ENCODE assay signal across 11 cellular contexts in the genomic region with DNA sequence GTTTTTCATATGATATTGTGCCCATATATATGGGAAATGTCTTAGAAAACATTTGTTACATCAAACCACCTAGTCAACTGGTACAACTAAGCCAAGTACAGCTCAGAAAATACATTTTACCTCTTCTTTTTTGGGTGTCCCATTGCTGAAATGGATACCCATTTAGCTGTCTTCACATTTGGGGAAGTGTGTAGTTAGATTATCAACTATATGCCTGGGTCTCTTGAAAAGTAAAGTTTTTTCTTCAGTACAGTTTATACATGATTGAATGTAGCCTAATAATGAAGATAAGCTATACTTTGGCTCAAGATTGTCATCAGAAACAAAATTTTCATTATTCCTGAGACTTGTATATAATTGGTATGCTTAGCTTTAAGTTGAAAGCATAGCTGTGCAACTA. TPM values are rescaled to one million over a fixed set of nuclear protein-coding genes. Genes with fewer than 3 reads are reported as not detected.
DNase-seq lines count a peak whose midpoint lies in the region; ATAC-seq, FAIRE-seq and TF ChIP-seq lines count a peak whose summit lies in the region.
"Had no signal": no experiment of that assay in that cellular context is flagged by ENCODE, and none has a peak within 500 bp of the region (broad histone marks: within the 10 kb centered on the region; RNA-seq: fewer than 3 reads in every experiment).

No MANE protein-coding gene starts in this region.

- DNase-seq in GM12892 (ENCODE audit: insufficient read length) (no peak), T-cell (no peak), epidermal melanocyte (ENCODE audit: insufficient read length, low spot score) (no peak), Kasumi-1 (lab: John Stamatoyannopoulos, UW) (no peak), NK-92 (lab: John Stamatoyannopoulos, UW; ENCODE audit: unreplicated experiment) (no peak)
- DNase-seq: adrenal gland, COR-L47 had no signal

- H3K9me3 Mint-ChIP-seq in T-cell: no peaks in the 10 kb centered on the region
- H3K9me3 Mint-ChIP-seq in stimulated activated memory B cell treated with anti-CD40 and anti-IgM and Interleukin-4, amounts not matched to agents 10 μg/mL and 1 μg/mL and 100 μg/mL, for 72 hours: no peaks in the 10 kb centered on the region

- no peaks in the 10 kb centered on the region for H3K36me3 Mint-ChIP-seq in T-cell
- H3K36me3 Mint-ChIP-seq in stimulated activated memory B cell treated with anti-CD40 and anti-IgM and Interleukin-4, amounts not matched to agents 10 μg/mL and 1 μg/mL and 100 μg/mL, for 72 hours: no peaks in the 10 kb centered on the region

- peak overlapping the region; percentile 83 for H3K4me2 ChIP-seq in BLaER1

- TF ChIP-seq POLR2A in GM12892 (IDR thresholded peaks at IDR 0.05; ENCODE audit: low read depth, low read length): no peak

- peak overlapping the region; percentile 2 to 91 (median 84) for H3K4me3 Mint-ChIP-seq in T-cell
- H3K4me3 Mint-ChIP-seq in stimulated activated memory B cell treated with anti-CD40 and anti-IgM and Interleukin-4, amounts not matched to agents 10 μg/mL and 1 μg/mL and 100 μg/mL, for 72 hours: no peak overlapping the region

- peak; percentile 36 for FAIRE-seq in GM12892 (lab: Jason Lieb, UNC)
- FAIRE-seq: RCC 7860 had no signal

- no peak for ATAC-seq in T-cell (replicated peaks in 1 of 4)
- no peak for ATAC-seq in stimulated activated memory B cell treated with anti-CD40 and anti-IgM and Interleukin-4, amounts not matched to agents 10 μg/mL and 1 μg/mL and 100 μg/mL, for 72 hours

- H3K27me3 Mint-ChIP-seq in T-cell: no peaks in the 10 kb centered on the region
- H3K27me3 Mint-ChIP-seq in stimulated activated memory B cell treated with anti-CD40 and anti-IgM and Interleukin-4, amounts not matched to agents 10 μg/mL and 1 μg/mL and 100 μg/mL, for 72 hours: no peaks in the 10 kb centered on the region

- peaks cover 28 to 44% (median 40%) of the 10 kb centered on the region in 3 donors for H3K4me1 Mint-ChIP-seq in T-cell
- H3K4me1 Mint-ChIP-seq in stimulated activated memory B cell treated with anti-CD40 and anti-IgM and Interleukin-4, amounts not matched to agents 10 μg/mL and 1 μg/mL and 100 μg/mL, for 72 hours: peaks cover 30% of the 10 kb centered on the region

- H3K36me3 ChIP-seq in BLaER1 (no peaks in the 10 kb centered on the region), iPS-18a (ENCODE audit: control insufficient read depth, low read depth, low read length) (no peaks in the 10 kb centered on the region)
- H3K36me3 ChIP-seq: adrenal gland had no signal

- H3K27ac Mint-ChIP-seq in T-cell: no peak overlapping the region
- no peak overlapping the region for H3K27ac Mint-ChIP-seq in stimulated activated memory B cell treated with anti-CD40 and anti-IgM and Interleukin-4, amounts not matched to agents 10 μg/mL and 1 μg/mL and 100 μg/mL, for 72 hours

- CTCF ChIA-PET in T-cell (lab: Charles Lee): interaction anchor here in 1 of 2 donors (0.5 to 1.1 kb wide), 3 partner anchors 10 to 158 kb away, joined by 4 to 6 read pairs (median 4); no protein-coding TSS in a partner anchor

- H3K9me3 ChIP-seq in BLaER1 (no peaks in the 10 kb centered on the region), iPS-18a (ENCODE audit: control insufficient read depth, low read depth, low read length) (no peaks in the 10 kb centered on the region)
- H3K9me3 ChIP-seq: adrenal gland had no signal

- H3K27me3 ChIP-seq in BLaER1: no peaks in the 10 kb centered on the region
- H3K27me3 ChIP-seq in iPS-18a (ENCODE audit: control insufficient read depth, insufficient read depth, low read length): no peaks in the 10 kb centered on the region
- H3K27me3 ChIP-seq: adrenal gland had no signal

- no peak overlapping the region for H3K27ac ChIP-seq in BLaER1
- no peak overlapping the region for H3K27ac ChIP-seq in iPS-18a (ENCODE audit: low read length)
- H3K27ac ChIP-seq: adrenal gland had no signal

- H3K4me1 ChIP-seq in BLaER1 (peaks cover 29% of the 10 kb centered on the region), iPS-18a (ENCODE audit: control insufficient read depth, low read depth, low read length) (peaks cover 13% of the 10 kb centered on the region)

- peaks cover 62% of the 10 kb centered on the region for H4K20me1 ChIP-seq in BLaER1

- H3K4me3 ChIP-seq in BLaER1 (no peak overlapping the region), iPS-18a (ENCODE audit: low read length) (peak overlapping the region; percentile 5)
- H3K4me3 ChIP-seq: adrenal gland had no signal

- POLR2A ChIA-PET in T-cell (lab: Charles Lee): interaction anchor here in 1 of 2 donors (0.5 kb wide), 2 partner anchors 23 to 740 kb away, joined by 3 to 7 read pairs; a partner anchor contains a TSS

- H3K9ac ChIP-seq in BLaER1: peak overlapping the region; percentile 95; the same call in 1 of the 2 replicates
- no peak overlapping the region for H3K9ac ChIP-seq in iPS-18a (ENCODE audit: low read length)

RNA-seq across cellular contexts. Expression of a gene that starts 2.0 kb away (rescaled TPM):
- polyA plus RNA-seq in GM12892 (2012; ENCODE audit: missing spikeins): 7.1 TPM
- total RNA-seq in T-cell: 10 to 100 TPM; 33.4 to 44.0 (median 37.5) TPM

RNA-seq across cellular contexts. Expression of a gene that starts 49.9 kb away (rescaled TPM):
- polyA plus RNA-seq in GM12892 (2012; ENCODE audit: missing spikeins): 8.0 TPM
- total RNA-seq in T-cell: 10 to 100 TPM; 21.8 to 28.7 (median 26.0) TPM
